1 cellular context compared by ENCODE assay signal in the genomic region with DNA sequence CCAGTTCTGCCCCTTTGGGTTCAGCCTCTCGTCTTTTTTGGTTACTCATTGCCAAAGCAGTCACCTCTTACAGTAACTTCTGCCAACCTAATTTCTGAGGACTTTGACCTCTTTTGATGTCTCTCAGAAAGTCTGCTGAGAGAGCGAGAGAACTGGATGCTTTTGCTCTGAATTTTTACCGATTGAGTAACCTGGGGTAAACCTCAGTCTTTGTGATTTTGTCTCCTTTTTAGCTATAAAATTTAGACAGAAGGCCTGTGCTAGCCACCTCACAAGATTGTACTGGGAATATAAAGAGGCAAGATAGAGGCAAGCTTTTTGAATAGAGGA.
TF ChIP-seq lines count a peak whose summit lies in the region.

No MANE protein-coding gene starts in this region.

TF ChIP-seq in HepG2, 621 proteins besides CTCF, POLR2A, EP300 and RAD21 (continued from another document and continues in another):
- TF ChIP-seq ZNF230 (CRISPR knock-in tag; IDR thresholded peaks at IDR 0.05) (no peak), ZFP36L1 (CRISPR knock-in tag; IDR thresholded peaks at IDR 0.05) (no peak), TAF15 (IDR thresholded peaks at IDR 0.05; ENCODE audit: low read depth, low read length, poor library complexity, severe bottlenecking) (no peak), NCOR1 (IDR thresholded peaks at IDR 0.05; ENCODE audit: borderline replicate concordance, low read length) (peak; percentile 95), ZNF180 (CRISPR knock-in tag; IDR thresholded peaks at IDR 0.05; ENCODE audit: borderline replicate concordance, low read depth) (no peak), EHMT2 (IDR thresholded peaks at IDR 0.05; ENCODE audit: borderline replicate concordance, low read depth, low read length) (peak; percentile 65; the same call in 1 of the 2 replicates), PAF1 (CRISPR knock-in tag; IDR thresholded peaks at IDR 0.05) (no peak), CCAR2 (optimal IDR thresholded peaks at IDR 0.05; ENCODE audit: low read depth, low read length) (no peak), CCDC6 (CRISPR knock-in tag; IDR thresholded peaks at IDR 0.05) (no peak), KDM1A (CRISPR knock-in tag; IDR thresholded peaks at IDR 0.05) (peak; percentile 57; the same call in 1 of the 2 replicates), ZNF605 (CRISPR knock-in tag; IDR thresholded peaks at IDR 0.05) (no peak), FOXC1 (CRISPR knock-in tag; IDR thresholded peaks at IDR 0.05; ENCODE audit: borderline replicate concordance) (no peak), KDM3A (CRISPR knock-in tag; IDR thresholded peaks at IDR 0.05; ENCODE audit: low read depth) (no peak; the same call in 1 of the 2 replicates), SOX5 (CRISPR knock-in tag; IDR thresholded peaks at IDR 0.05; ENCODE audit: borderline replicate concordance) (peak; percentile 88), NFYC (CRISPR knock-in tag; IDR thresholded peaks at IDR 0.05) (no peak), CBX5 (CRISPR knock-in tag; IDR thresholded peaks at IDR 0.05; ENCODE audit: borderline replicate concordance) (no peak), MATR3 (CRISPR knock-in tag; IDR thresholded peaks at IDR 0.05) (no peak), ZNF83 (CRISPR knock-in tag; IDR thresholded peaks at IDR 0.05; ENCODE audit: borderline replicate concordance) (no peak), GTF2F1 (IDR thresholded peaks at IDR 0.05; ENCODE audit: low read length) (no peak), NKX3-1 (CRISPR knock-in tag; IDR thresholded peaks at IDR 0.05) (peak; percentile 29; the same call in 1 of the 2 replicates), CENPT (CRISPR knock-in tag; IDR thresholded peaks at IDR 0.05; ENCODE audit: low read depth) (no peak), ZFP1 (CRISPR knock-in tag; IDR thresholded peaks at IDR 0.05) (no peak), ADNP (CRISPR knock-in tag; IDR thresholded peaks at IDR 0.05) (no peak), SOX13 (IDR thresholded peaks at IDR 0.05) (peak; percentile 51; the same call in 1 of the 2 replicates), SOX13 (CRISPR knock-in tag; conservative IDR thresholded peaks at IDR 0.05 in 1 of 2, IDR thresholded peaks at IDR 0.05 in 1 of 2) (peak in 1 of 2 experiments; percentile 90; a peak in 2 of 4 replicates), ATAD3A (CRISPR knock-in tag; IDR thresholded peaks at IDR 0.05) (no peak), TRIM24 (CRISPR knock-in tag; IDR thresholded peaks at IDR 0.05) (no peak), ZNF30 (CRISPR knock-in tag; IDR thresholded peaks at IDR 0.05) (no peak), TP53 (CRISPR knock-in tag; conservative IDR thresholded peaks at IDR 0.05) (no peak), NFKB2 (CRISPR knock-in tag; IDR thresholded peaks at IDR 0.05; ENCODE audit: borderline replicate concordance) (no peak), ZNF614 (CRISPR knock-in tag; IDR thresholded peaks at IDR 0.05; ENCODE audit: borderline replicate concordance) (peak; percentile 83; the same call in 1 of the 2 replicates), ZNF558 (CRISPR knock-in tag; IDR thresholded peaks at IDR 0.05; ENCODE audit: borderline replicate concordance) (no peak)
- TF ChIP-seq, protein P1, sequence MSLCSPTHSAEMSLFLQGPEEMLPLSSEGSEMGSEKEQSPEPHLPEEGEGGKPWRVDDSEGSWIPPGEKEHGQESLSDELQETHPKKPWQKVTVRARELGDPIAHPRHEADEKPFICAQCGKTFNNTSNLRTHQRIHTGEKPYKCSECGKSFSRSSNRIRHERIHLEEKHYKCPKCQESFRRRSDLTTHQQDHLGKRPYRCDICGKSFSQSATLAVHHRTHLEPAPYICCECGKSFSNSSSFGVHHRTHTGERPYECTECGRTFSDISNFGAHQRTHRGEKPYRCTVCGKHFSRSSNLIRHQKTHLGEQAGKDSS (CRISPR knock-in tag; IDR thresholded peaks at IDR 0.05; ENCODE audit: borderline replicate concordance, low read depth), result no peak
- TF ChIP-seq, protein P2, sequence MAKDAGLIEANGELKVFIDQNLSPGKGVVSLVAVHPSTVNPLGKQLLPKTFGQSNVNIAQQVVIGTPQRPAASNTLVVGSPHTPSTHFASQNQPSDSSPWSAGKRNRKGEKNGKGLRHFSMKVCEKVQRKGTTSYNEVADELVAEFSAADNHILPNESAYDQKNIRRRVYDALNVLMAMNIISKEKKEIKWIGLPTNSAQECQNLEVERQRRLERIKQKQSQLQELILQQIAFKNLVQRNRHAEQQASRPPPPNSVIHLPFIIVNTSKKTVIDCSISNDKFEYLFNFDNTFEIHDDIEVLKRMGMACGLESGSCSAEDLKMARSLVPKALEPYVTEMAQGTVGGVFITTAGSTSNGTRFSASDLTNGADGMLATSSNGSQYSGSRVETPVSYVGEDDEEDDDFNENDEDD (CRISPR knock-in tag; IDR thresholded peaks at IDR 0.05; ENCODE audit: borderline replicate concordance), result no peak
- TF ChIP-seq, protein P3, sequence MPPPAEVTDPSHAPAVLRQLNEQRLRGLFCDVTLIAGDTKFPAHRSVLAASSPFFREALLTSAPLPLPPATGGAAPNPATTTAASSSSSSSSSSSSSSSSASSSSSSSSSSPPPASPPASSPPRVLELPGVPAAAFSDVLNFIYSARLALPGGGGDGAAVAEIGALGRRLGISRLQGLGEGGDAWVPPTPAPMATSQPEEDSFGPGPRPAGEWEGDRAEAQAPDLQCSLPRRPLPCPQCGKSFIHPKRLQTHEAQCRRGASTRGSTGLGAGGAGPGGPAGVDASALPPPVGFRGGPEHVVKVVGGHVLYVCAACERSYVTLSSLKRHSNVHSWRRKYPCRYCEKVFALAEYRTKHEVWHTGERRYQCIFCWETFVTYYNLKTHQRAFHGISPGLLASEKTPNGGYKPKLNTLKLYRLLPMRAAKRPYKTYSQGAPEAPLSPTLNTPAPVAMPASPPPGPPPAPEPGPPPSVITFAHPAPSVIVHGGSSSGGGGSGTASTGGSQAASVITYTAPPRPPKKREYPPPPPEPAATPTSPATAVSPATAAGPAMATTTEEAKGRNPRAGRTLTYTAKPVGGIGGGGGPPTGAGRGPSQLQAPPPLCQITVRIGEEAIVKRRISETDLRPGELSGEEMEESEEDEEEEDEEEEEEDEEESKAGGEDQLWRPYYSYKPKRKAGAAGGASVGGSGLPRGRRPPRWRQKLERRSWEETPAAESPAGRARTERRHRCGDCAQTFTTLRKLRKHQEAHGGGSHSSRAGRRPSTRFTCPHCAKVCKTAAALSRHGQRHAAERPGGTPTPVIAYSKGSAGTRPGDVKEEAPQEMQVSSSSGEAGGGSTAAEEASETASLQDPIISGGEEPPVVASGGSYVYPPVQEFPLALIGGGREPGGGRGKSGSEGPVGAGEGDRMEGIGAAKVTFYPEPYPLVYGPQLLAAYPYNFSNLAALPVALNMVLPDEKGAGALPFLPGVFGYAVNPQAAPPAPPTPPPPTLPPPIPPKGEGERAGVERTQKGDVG (CRISPR knock-in tag; IDR thresholded peaks at IDR 0.05; ENCODE audit: borderline replicate concordance), result no peak
- TF ChIP-seq, protein P4, sequence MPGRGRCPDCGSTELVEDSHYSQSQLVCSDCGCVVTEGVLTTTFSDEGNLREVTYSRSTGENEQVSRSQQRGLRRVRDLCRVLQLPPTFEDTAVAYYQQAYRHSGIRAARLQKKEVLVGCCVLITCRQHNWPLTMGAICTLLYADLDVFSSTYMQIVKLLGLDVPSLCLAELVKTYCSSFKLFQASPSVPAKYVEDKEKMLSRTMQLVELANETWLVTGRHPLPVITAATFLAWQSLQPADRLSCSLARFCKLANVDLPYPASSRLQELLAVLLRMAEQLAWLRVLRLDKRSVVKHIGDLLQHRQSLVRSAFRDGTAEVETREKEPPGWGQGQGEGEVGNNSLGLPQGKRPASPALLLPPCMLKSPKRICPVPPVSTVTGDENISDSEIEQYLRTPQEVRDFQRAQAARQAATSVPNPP (CRISPR knock-in tag; IDR thresholded peaks at IDR 0.05), result no peak
- TF ChIP-seq, protein P5, sequence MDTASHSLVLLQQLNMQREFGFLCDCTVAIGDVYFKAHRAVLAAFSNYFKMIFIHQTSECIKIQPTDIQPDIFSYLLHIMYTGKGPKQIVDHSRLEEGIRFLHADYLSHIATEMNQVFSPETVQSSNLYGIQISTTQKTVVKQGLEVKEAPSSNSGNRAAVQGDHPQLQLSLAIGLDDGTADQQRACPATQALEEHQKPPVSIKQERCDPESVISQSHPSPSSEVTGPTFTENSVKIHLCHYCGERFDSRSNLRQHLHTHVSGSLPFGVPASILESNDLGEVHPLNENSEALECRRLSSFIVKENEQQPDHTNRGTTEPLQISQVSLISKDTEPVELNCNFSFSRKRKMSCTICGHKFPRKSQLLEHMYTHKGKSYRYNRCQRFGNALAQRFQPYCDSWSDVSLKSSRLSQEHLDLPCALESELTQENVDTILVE (CRISPR knock-in tag; IDR thresholded peaks at IDR 0.05), result 0 out of 2 replicates have a peak, but pooled peaks have one; percentile 40
- TF ChIP-seq, protein P6, sequence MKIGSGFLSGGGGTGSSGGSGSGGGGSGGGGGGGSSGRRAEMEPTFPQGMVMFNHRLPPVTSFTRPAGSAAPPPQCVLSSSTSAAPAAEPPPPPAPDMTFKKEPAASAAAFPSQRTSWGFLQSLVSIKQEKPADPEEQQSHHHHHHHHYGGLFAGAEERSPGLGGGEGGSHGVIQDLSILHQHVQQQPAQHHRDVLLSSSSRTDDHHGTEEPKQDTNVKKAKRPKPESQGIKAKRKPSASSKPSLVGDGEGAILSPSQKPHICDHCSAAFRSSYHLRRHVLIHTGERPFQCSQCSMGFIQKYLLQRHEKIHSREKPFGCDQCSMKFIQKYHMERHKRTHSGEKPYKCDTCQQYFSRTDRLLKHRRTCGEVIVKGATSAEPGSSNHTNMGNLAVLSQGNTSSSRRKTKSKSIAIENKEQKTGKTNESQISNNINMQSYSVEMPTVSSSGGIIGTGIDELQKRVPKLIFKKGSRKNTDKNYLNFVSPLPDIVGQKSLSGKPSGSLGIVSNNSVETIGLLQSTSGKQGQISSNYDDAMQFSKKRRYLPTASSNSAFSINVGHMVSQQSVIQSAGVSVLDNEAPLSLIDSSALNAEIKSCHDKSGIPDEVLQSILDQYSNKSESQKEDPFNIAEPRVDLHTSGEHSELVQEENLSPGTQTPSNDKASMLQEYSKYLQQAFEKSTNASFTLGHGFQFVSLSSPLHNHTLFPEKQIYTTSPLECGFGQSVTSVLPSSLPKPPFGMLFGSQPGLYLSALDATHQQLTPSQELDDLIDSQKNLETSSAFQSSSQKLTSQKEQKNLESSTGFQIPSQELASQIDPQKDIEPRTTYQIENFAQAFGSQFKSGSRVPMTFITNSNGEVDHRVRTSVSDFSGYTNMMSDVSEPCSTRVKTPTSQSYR (CRISPR knock-in tag; IDR thresholded peaks at IDR 0.05; ENCODE audit: borderline replicate concordance), result peak; percentile 24; the same call in 1 of the 2 replicates
- TF ChIP-seq, protein P7, sequence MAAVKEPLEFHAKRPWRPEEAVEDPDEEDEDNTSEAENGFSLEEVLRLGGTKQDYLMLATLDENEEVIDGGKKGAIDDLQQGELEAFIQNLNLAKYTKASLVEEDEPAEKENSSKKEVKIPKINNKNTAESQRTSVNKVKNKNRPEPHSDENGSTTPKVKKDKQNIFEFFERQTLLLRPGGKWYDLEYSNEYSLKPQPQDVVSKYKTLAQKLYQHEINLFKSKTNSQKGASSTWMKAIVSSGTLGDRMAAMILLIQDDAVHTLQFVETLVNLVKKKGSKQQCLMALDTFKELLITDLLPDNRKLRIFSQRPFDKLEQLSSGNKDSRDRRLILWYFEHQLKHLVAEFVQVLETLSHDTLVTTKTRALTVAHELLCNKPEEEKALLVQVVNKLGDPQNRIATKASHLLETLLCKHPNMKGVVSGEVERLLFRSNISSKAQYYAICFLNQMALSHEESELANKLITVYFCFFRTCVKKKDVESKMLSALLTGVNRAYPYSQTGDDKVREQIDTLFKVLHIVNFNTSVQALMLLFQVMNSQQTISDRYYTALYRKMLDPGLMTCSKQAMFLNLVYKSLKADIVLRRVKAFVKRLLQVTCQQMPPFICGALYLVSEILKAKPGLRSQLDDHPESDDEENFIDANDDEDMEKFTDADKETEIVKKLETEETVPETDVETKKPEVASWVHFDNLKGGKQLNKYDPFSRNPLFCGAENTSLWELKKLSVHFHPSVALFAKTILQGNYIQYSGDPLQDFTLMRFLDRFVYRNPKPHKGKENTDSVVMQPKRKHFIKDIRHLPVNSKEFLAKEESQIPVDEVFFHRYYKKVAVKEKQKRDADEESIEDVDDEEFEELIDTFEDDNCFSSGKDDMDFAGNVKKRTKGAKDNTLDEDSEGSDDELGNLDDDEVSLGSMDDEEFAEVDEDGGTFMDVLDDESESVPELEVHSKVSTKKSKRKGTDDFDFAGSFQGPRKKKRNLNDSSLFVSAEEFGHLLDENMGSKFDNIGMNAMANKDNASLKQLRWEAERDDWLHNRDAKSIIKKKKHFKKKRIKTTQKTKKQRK (IDR thresholded peaks at IDR 0.05; ENCODE audit: low read length), result no peak
- TF ChIP-seq, protein P8, sequence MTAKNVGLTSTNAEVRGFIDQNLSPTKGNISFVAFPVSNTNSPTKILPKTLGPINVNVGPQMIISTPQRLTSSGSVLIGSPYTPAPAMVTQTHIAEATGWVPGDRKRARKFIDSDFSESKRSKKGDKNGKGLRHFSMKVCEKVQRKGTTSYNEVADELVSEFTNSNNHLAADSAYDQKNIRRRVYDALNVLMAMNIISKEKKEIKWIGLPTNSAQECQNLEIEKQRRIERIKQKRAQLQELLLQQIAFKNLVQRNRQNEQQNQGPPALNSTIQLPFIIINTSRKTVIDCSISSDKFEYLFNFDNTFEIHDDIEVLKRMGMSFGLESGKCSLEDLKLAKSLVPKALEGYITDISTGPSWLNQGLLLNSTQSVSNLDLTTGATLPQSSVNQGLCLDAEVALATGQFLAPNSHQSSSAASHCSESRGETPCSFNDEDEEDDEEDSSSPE (CRISPR knock-in tag; IDR thresholded peaks at IDR 0.05), result peak; percentile 35; the same call in 1 of the 2 replicates
- TF ChIP-seq, protein P9, sequence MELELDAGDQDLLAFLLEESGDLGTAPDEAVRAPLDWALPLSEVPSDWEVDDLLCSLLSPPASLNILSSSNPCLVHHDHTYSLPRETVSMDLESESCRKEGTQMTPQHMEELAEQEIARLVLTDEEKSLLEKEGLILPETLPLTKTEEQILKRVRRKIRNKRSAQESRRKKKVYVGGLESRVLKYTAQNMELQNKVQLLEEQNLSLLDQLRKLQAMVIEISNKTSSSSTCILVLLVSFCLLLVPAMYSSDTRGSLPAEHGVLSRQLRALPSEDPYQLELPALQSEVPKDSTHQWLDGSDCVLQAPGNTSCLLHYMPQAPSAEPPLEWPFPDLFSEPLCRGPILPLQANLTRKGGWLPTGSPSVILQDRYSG (CRISPR knock-in tag; IDR thresholded peaks at IDR 0.05), result no peak
- TF ChIP-seq, protein P10, sequence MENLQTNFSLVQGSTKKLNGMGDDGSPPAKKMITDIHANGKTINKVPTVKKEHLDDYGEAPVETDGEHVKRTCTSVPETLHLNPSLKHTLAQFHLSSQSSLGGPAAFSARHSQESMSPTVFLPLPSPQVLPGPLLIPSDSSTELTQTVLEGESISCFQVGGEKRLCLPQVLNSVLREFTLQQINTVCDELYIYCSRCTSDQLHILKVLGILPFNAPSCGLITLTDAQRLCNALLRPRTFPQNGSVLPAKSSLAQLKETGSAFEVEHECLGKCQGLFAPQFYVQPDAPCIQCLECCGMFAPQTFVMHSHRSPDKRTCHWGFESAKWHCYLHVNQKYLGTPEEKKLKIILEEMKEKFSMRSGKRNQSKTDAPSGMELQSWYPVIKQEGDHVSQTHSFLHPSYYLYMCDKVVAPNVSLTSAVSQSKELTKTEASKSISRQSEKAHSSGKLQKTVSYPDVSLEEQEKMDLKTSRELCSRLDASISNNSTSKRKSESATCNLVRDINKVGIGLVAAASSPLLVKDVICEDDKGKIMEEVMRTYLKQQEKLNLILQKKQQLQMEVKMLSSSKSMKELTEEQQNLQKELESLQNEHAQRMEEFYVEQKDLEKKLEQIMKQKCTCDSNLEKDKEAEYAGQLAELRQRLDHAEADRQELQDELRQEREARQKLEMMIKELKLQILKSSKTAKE (CRISPR knock-in tag; IDR thresholded peaks at IDR 0.05; ENCODE audit: borderline replicate concordance), result peak; percentile 55; the same call in 1 of the 2 replicates
